In the genomic region with DNA sequence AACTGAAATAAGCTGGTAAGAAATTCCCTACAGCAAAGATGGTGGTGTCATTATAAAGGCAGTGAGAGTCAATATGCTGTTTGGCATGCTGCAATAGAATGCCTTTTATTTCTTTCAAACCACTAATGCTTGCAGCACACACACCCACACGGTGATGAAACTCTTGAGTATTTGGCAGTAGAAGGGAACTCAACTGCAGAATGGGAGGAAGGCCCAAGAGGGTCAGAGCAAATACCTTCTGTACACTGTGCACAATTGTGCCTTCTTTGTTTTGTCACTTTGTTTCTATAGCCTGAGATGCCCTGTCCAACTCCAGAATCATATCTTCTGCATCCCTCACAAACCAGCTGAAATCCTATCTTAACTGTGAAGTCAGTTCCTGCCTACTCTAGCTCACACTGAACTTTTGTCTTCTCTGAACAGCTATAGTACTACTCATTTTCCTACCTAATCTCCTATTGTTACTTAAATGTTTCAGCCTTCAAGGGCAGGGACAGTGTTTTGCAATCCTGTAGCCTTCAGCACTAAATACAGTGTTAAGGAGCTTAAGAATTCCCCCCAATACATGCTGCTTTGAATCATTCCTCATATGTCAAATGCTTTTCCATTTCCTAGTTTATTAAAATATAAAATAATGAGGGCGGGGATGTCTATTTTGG, we compare ENCODE assay signal across 14 cellular contexts. TPM values are rescaled to one million over a fixed set of nuclear protein-coding genes. Genes with fewer than 3 reads are reported as not detected.
DNase-seq lines count a peak whose midpoint lies in the region; ATAC-seq and TF ChIP-seq lines count a peak whose summit lies in the region.
"Had no signal": no experiment of that assay in that cellular context is flagged by ENCODE, and none has a peak within 500 bp of the region (broad histone marks: within the 10 kb centered on the region; RNA-seq: fewer than 3 reads in every experiment).

No MANE protein-coding gene starts in this region.

- intact Hi-C loops in Right ventricle myocardium inferior (cut with DNase I) (no loop called here), cardiac septum (cut with DNase I) (no loop called here)

- H3K36me3 ChIP-seq in brain microvascular endothelial cell (replicated peaks) = peaks cover 76% of the 10 kb centered on the region

- in situ Hi-C loops in brain microvascular endothelial cell (cut with HindIII; ENCODE audit: low pct_ligation_motif_present, low sequenced_read_pairs) = no loop called here

- TF ChIP-seq CTCF in brain microvascular endothelial cell (IDR thresholded peaks at IDR 0.05; ENCODE audit: low read depth, low read length, missing control alignments) = no peak

- no peak overlapping the region for H3K4me3 ChIP-seq in brain microvascular endothelial cell (ENCODE audit: low read depth, low read length)
- H3K4me3 ChIP-seq: vagina had no signal

- no peak overlapping the region for H3K27ac ChIP-seq in brain microvascular endothelial cell
- H3K27ac ChIP-seq: vagina, WERI-Rb-1 had no signal

- no peaks in the 10 kb centered on the region for H3K27me3 ChIP-seq in brain microvascular endothelial cell (replicated peaks)
- H3K27me3 ChIP-seq: vagina had no signal

- ATAC-seq in Right ventricle myocardium inferior (peak; percentile 86), left lobe of liver (peak; percentile 78), HG02763 (IDR thresholded peaks at IDR 0.05; ENCODE audit: unreplicated experiment) (no peak), HG03159 (IDR thresholded peaks at IDR 0.05; ENCODE audit: unreplicated experiment) (no peak)

- no peak for DNase-seq in Right ventricle myocardium inferior (ENCODE audit: missing footprints)
- no peak for DNase-seq in cardiac septum (ENCODE audit: low spot score)
- DNase-seq in brain microvascular endothelial cell = peak; percentile 40
- DNase-seq in left lobe of liver (ENCODE audit: low spot score) = peak; percentile 37
- no peak for DNase-seq in HPDE6-E6E7 (ENCODE audit: extremely low spot score)
- no peak for DNase-seq in SHP77 treated with DMSO at 0.1 percent for 48 hours (lab: John Stamatoyannopoulos, UW)
- DNase-seq: erythroblast, Karpas-422, NCI-H2227 treated with DMSO at 0.1 percent for 48 hours, nephron progenitor cell, WERI-Rb-1 had no signal

RNA-seq across cellular contexts. Expression of gene MMS19, which starts 22.2 kb away (rescaled TPM):
- total RNA-seq in Right ventricle myocardium inferior (37.7 TPM), cardiac septum (46.7 TPM), left lobe of liver (20.7 TPM)

RNA-seq across cellular contexts. Expression of gene UBTD1, which starts 22.7 kb away (rescaled TPM):
- total RNA-seq in Right ventricle myocardium inferior (26.6 TPM), cardiac septum (25.5 TPM), left lobe of liver (7.1 TPM)

RNA-seq across cellular contexts. Expression of gene ZDHHC16, which starts 30.1 kb away (rescaled TPM):
- total RNA-seq in Right ventricle myocardium inferior = 19.1 TPM
- 25.5 TPM for total RNA-seq in cardiac septum
- total RNA-seq in left lobe of liver = 25.2 TPM

RNA-seq across cellular contexts. Expression of gene EXOSC1, which starts 30.3 kb away (rescaled TPM):
- 18.2 TPM for total RNA-seq in Right ventricle myocardium inferior
- 15.8 TPM for total RNA-seq in cardiac septum
- 10.3 TPM for total RNA-seq in left lobe of liver

RNA-seq across cellular contexts. Expression of gene PGAM1, which starts 50.1 kb away (rescaled TPM):
- total RNA-seq in Right ventricle myocardium inferior = 220 TPM
- total RNA-seq in cardiac septum = 331 TPM
- 151 TPM for total RNA-seq in left lobe of liver

Comparison
In these comparisons a context has a peak if more than half of its experiments do, and no peak if none do; other contexts are left out.
1. ATAC-seq: peak in Right ventricle myocardium inferior (single experiment) and left lobe of liver (single experiment); none in HG02763 (single experiment) and HG03159 (single experiment).
2. DNase-seq: peak in brain microvascular endothelial cell (single experiment) and left lobe of liver (single experiment); none in Right ventricle myocardium inferior (single experiment), cardiac septum (single experiment), HPDE6-E6E7 (single experiment) and SHP77 treated with DMSO at 0.1 percent for 48 hours (single experiment).